Comparison of ENCODE assay signal across 37 cellular contexts in the genomic region with DNA sequence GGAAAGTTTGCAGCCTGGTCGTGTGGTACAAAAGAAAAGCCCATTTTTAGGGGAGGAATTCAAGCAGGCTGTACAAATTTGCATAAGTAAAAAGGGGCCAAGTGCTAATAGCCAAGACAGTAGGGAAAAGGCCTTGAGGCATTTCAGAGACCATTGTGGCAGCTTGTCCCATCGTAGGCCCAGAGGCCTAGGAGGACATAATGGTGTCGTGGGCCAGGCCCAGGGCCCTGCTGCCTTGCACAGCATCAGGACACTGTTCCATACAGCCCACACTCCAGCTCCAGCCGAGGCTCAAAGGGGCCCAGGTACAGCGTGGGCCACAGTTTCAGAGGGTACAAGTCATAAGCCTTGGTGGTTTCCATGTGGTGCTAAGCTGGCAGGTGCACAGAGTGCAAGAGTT.
"Had no signal": no experiment of that assay in that cellular context is flagged by ENCODE, and none has a peak within 500 bp of the region (broad histone marks: within the 10 kb centered on the region; RNA-seq: fewer than 3 reads in every experiment).

No MANE protein-coding gene starts in this region.

- H3K27ac Mint-ChIP-seq: activated B cell treated with CpG ODN at 0.5 μM for 24 hours; activated CD4-positive, alpha-beta memory T cell treated with anti-CD3 and anti-CD28 coated beads for 36 hours; activated CD4-positive, alpha-beta T cell treated with anti-CD3 and anti-CD28 coated beads, Interleukin-2, amount 10 ng/mL, durations not matched to agents 24 days and 14 days; activated CD8-positive, alpha-beta T cell treated with anti-CD3 and anti-CD28 coated beads for 36 hours; activated naive CD4-positive, alpha-beta T cell treated with anti-CD3 and anti-CD28 coated beads, Interleukin-2, amount 10 ng/mL, durations not matched to agents 7 days and 5 days; activated naive CD4-positive, alpha-beta T cell treated with anti-CD3 and anti-CD28 coated beads, Interleukin-2, amount 50 U/mL, for 24 hours; activated naive CD8-positive, alpha-beta T cell; activated naive CD8-positive, alpha-beta T cell treated with anti-CD3 and anti-CD28 coated beads, Interleukin-2, amount 10 ng/mL, durations not matched to agents 7 days and 5 days; activated naive CD8-positive, alpha-beta T cell treated with anti-CD3 and anti-CD28 coated beads, Interleukin-2, amount 50 U/mL, for 24 hours; activated T-cell treated with anti-CD3 and anti-CD28 coated beads, Interleukin-2, amount 50 U/mL, for 72 hours; activated T-helper 1 cell treated with anti-CD3 and anti-CD28 coated beads, Interleukin-12 subunit alpha, Interleukin-12 subunit beta, Interleukin-2, Interleukin-4 antibody, amounts not matched to agents 30 ng/mL and 10 ng/mL and 1 ng/mL, durations not matched to agents 14 hours and 24 hours and 36 hours; activated T-helper 17 cell treated with anti-CD3 and anti-CD28 coated beads, Interleukin-2, amount 50 U/mL, for 72 hours; T-helper 2 cell treated with Interferon-gamma antibody and Interleukin-4, amounts not matched to agents 5 μg/mL and 100 μg/mL, for 36 hours had no signal

- H3K4me1 Mint-ChIP-seq: activated naive CD4-positive, alpha-beta T cell treated with anti-CD3 and anti-CD28 coated beads, Interleukin-2, amount 10 ng/mL, durations not matched to agents 7 days and 5 days; activated naive CD4-positive, alpha-beta T cell treated with anti-CD3 and anti-CD28 coated beads, Interleukin-2, amount 50 U/mL, for 24 hours; activated T-helper 17 cell treated with anti-CD3 and anti-CD28 coated beads, Interleukin-2, amount 50 U/mL, for 72 hours; central memory CD8-positive, alpha-beta T cell had no signal

- DNase-seq: activated B cell treated with CpG ODN at 0.5 μM for 24 hours; activated CD4-positive, alpha-beta memory T cell treated with anti-CD3 and anti-CD28 coated beads for 36 hours; activated CD4-positive, alpha-beta T cell treated with anti-CD3 and anti-CD28 coated beads for 4 hours; activated CD4-positive, alpha-beta T cell treated with anti-CD3 and anti-CD28 coated beads, Interleukin-2, amount 10 ng/mL, durations not matched to agents 24 days and 14 days; activated CD4-positive, alpha-beta T cell treated with anti-CD3 and anti-CD28 coated beads, Interleukin-2, amount 50 U/mL, for 1 hour; activated CD4-positive, alpha-beta T cell treated with anti-CD3 and anti-CD28 coated beads, Interleukin-2, amount 50 U/mL, for 4 hours; activated CD4-positive, CD25-positive, alpha-beta regulatory T cell treated with anti-CD3 and anti-CD28 coated beads, Interleukin-2, amount 50 U/mL, for 72 hours; activated CD8-positive, alpha-beta memory T cell treated with anti-CD3 and anti-CD28 coated beads, Interleukin-2, amount 50 U/mL, for 4 hours; activated CD8-positive, alpha-beta T cell treated with anti-CD3 and anti-CD28 coated beads for 36 hours; activated effector memory CD4-positive, alpha-beta T cell treated with anti-CD3 and anti-CD28 coated beads, Interleukin-2, amount 50 U/mL, for 16 hours; activated gamma-delta T cell treated with Interleukin-2 at 50 U/mL for 16 hours; activated naive CD4-positive, alpha-beta T cell; activated naive CD4-positive, alpha-beta T cell treated with anti-CD3 and anti-CD28 coated beads, Interleukin-2, amount 10 ng/mL, durations not matched to agents 7 days and 5 days; activated naive CD8-positive, alpha-beta T cell treated with anti-CD3 and anti-CD28 coated beads, Interleukin-2, amount 10 ng/mL, durations not matched to agents 7 days and 5 days; activated naive CD8-positive, alpha-beta T cell treated with anti-CD3 and anti-CD28 coated beads, Interleukin-2, amount 50 U/mL, for 24 hours; activated T-cell treated with anti-CD3 and anti-CD28 coated beads for 4 hours; activated T-cell treated with anti-CD3 and anti-CD28 coated beads, Interleukin-2, amount 50 U/mL, for 1 hour; activated T-cell treated with anti-CD3 and anti-CD28 coated beads, Interleukin-2, amount 50 U/mL, for 4 hours; activated T-cell treated with anti-CD3 and anti-CD28 coated beads, Interleukin-2, amount 50 U/mL, for 72 hours; amygdala; anterior cingulate cortex; caudate nucleus; cerebellar nuclear complex; T-helper 2 cell; T-helper 9 cell had no signal

- FAIRE-seq: bronchial epithelial cell, TTC549 had no signal

- H3K4me3 Mint-ChIP-seq: activated B cell treated with CpG ODN at 0.5 μM for 24 hours; activated CD4-positive, alpha-beta memory T cell treated with anti-CD3 and anti-CD28 coated beads for 36 hours; activated CD4-positive, alpha-beta T cell treated with anti-CD3 and anti-CD28 coated beads, Interleukin-2, amount 10 ng/mL, durations not matched to agents 24 days and 14 days; activated CD8-positive, alpha-beta T cell treated with anti-CD3 and anti-CD28 coated beads for 36 hours; activated naive CD4-positive, alpha-beta T cell treated with anti-CD3 and anti-CD28 coated beads, Interleukin-2, amount 10 ng/mL, durations not matched to agents 7 days and 5 days; activated naive CD4-positive, alpha-beta T cell treated with anti-CD3 and anti-CD28 coated beads, Interleukin-2, amount 50 U/mL, for 24 hours; activated naive CD8-positive, alpha-beta T cell; activated naive CD8-positive, alpha-beta T cell treated with anti-CD3 and anti-CD28 coated beads, Interleukin-2, amount 10 ng/mL, durations not matched to agents 7 days and 5 days; activated naive CD8-positive, alpha-beta T cell treated with anti-CD3 and anti-CD28 coated beads, Interleukin-2, amount 50 U/mL, for 24 hours; activated T-cell treated with anti-CD3 and anti-CD28 coated beads, Interleukin-2, amount 50 U/mL, for 4 hours; activated T-cell treated with anti-CD3 and anti-CD28 coated beads, Interleukin-2, amount 50 U/mL, for 72 hours; activated T-helper 1 cell treated with anti-CD3 and anti-CD28 coated beads, Interleukin-12 subunit alpha, Interleukin-12 subunit beta, Interleukin-2, Interleukin-4 antibody, amounts not matched to agents 30 ng/mL and 10 ng/mL and 1 ng/mL, durations not matched to agents 14 hours and 24 hours and 36 hours; activated T-helper 17 cell treated with anti-CD3 and anti-CD28 coated beads, Interleukin-2, amount 50 U/mL, for 72 hours; brain; central memory CD8-positive, alpha-beta T cell; T-helper 2 cell treated with Interferon-gamma antibody and Interleukin-4, amounts not matched to agents 5 μg/mL and 100 μg/mL, for 36 hours had no signal

- H3K27me3 ChIP-seq: ascending aorta had no signal

- H3K36me3 Mint-ChIP-seq: activated CD4-positive, alpha-beta memory T cell treated with anti-CD3 and anti-CD28 coated beads for 36 hours; activated naive CD4-positive, alpha-beta T cell treated with anti-CD3 and anti-CD28 coated beads, Interleukin-2, amount 10 ng/mL, durations not matched to agents 7 days and 5 days; activated naive CD8-positive, alpha-beta T cell treated with anti-CD3 and anti-CD28 coated beads, Interleukin-2, amount 10 ng/mL, durations not matched to agents 7 days and 5 days had no signal

- H3K36me3 ChIP-seq: ascending aorta, cardiac muscle cell had no signal

- H3K27me3 Mint-ChIP-seq: activated B cell treated with CpG ODN at 0.5 μM for 24 hours; activated CD4-positive, alpha-beta memory T cell treated with anti-CD3 and anti-CD28 coated beads for 36 hours; activated CD4-positive, alpha-beta T cell treated with anti-CD3 and anti-CD28 coated beads, Interleukin-2, amount 10 ng/mL, durations not matched to agents 24 days and 14 days; activated CD8-positive, alpha-beta T cell treated with anti-CD3 and anti-CD28 coated beads for 36 hours; activated naive CD4-positive, alpha-beta T cell treated with anti-CD3 and anti-CD28 coated beads, Interleukin-2, amount 10 ng/mL, durations not matched to agents 7 days and 5 days; activated naive CD8-positive, alpha-beta T cell; activated naive CD8-positive, alpha-beta T cell treated with anti-CD3 and anti-CD28 coated beads, Interleukin-2, amount 10 ng/mL, durations not matched to agents 7 days and 5 days; central memory CD8-positive, alpha-beta T cell had no signal

- H3K4me3 ChIP-seq: ascending aorta, cardiac muscle cell had no signal

- H3K4me1 ChIP-seq: ascending aorta had no signal

- H3K27ac ChIP-seq: ascending aorta, cardiac muscle cell, VCaP had no signal

- ATAC-seq: activated CD8-positive, alpha-beta T cell treated with anti-CD3 and anti-CD28 coated beads for 36 hours; activated naive CD8-positive, alpha-beta T cell treated with anti-CD3 and anti-CD28 coated beads, Interleukin-2, amount 50 U/mL, for 24 hours; activated T-cell treated with anti-CD3 and anti-CD28 coated beads, Interleukin-2, amount 50 U/mL, for 4 hours; activated T-cell treated with anti-CD3 and anti-CD28 coated beads, Interleukin-2, amount 50 U/mL, for 72 hours; activated T-helper 17 cell treated with anti-CD3 and anti-CD28 coated beads, Interleukin-2, amount 50 U/mL, for 72 hours had no signal
